Comparison of ENCODE assay signal across 15 cellular contexts in the genomic region with DNA sequence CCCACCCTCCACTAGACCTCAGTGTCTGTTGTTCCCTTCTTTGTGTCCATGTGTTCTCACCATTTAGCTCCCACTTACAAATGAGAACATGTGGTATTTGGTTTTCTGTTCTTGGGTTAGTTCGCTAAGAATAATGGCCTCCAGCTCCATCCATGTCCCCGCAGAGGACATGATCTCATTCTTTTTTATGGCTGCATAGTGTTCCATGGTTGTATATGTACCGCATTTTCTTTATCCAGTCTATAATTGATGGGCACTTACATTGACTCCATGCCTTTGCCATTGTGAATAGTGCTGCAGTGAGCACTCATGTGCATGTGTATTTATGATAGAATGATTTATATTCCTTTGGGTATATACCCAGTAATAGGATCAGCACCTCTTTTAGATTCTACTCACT. TPM values are rescaled to one million over a fixed set of nuclear protein-coding genes. Genes with fewer than 3 reads are reported as not detected.
"Had no signal": no experiment of that assay in that cellular context is flagged by ENCODE, and none has a peak within 500 bp of the region (broad histone marks: within the 10 kb centered on the region; RNA-seq: fewer than 3 reads in every experiment).

No MANE protein-coding gene starts in this region.

RNA-seq across cellular contexts. Expression of a gene that starts 10.9 kb away (rescaled TPM):
- total RNA-seq: activated CD4-positive, alpha-beta memory T cell treated with anti-CD3 and anti-CD28 coated beads, Interleukin-2, amount 10 ng/mL, durations not matched to agents 7 days and 5 days; activated CD4-positive, alpha-beta T cell treated with anti-CD3 and anti-CD28 coated beads for 36 hours; activated CD4-positive, alpha-beta T cell treated with anti-CD3 and anti-CD28 coated beads, Interleukin-2, amount 10 ng/mL, durations not matched to agents 7 days and 5 days; activated CD8-positive, alpha-beta memory T cell treated with anti-CD3 and anti-CD28 coated beads, Interleukin-2, amount 10 ng/mL, durations not matched to agents 7 days and 5 days; activated CD8-positive, alpha-beta T cell treated with anti-CD3 and anti-CD28 coated beads, Interleukin-2, amount 10 ng/mL, durations not matched to agents 7 days and 5 days; activated naive CD4-positive, alpha-beta T cell treated with anti-CD3 and anti-CD28 coated beads, Interleukin-2, amount 50 U/mL, for 72 hours; activated naive CD8-positive, alpha-beta T cell treated with anti-CD3 and anti-CD28 coated beads for 36 hours; activated T-helper 2 cell treated with anti-CD3 and anti-CD28 coated beads, Interferon-gamma antibody, Interleukin-2, Interleukin-4, amounts not matched to agents 10 μg/mL and 5 μg/mL and 100 μg/mL, durations not matched to agents 14 hours and 24 hours and 36 hours; body of pancreas; cardiac septum; cerebellum; T-helper 1 cell treated with Interleukin-12 subunit alpha and Interleukin-12 subunit beta and Interleukin-4 antibody, amounts not matched to agents 30 ng/mL and 1 ng/mL, for 36 hours; T-helper 17 cell; T-helper 2 cell treated with Interferon-gamma antibody and Interleukin-4, amounts not matched to agents 100 ng/mL and 5 ng/mL, for 36 hours had no signal

RNA-seq across cellular contexts. Expression of a gene that starts 40.4 kb away (rescaled TPM):
- total RNA-seq: activated CD4-positive, alpha-beta memory T cell treated with anti-CD3 and anti-CD28 coated beads, Interleukin-2, amount 10 ng/mL, durations not matched to agents 7 days and 5 days; activated CD4-positive, alpha-beta T cell treated with anti-CD3 and anti-CD28 coated beads for 36 hours; activated CD4-positive, alpha-beta T cell treated with anti-CD3 and anti-CD28 coated beads, Interleukin-2, amount 10 ng/mL, durations not matched to agents 7 days and 5 days; activated CD8-positive, alpha-beta memory T cell treated with anti-CD3 and anti-CD28 coated beads, Interleukin-2, amount 10 ng/mL, durations not matched to agents 7 days and 5 days; activated CD8-positive, alpha-beta T cell treated with anti-CD3 and anti-CD28 coated beads, Interleukin-2, amount 10 ng/mL, durations not matched to agents 7 days and 5 days; activated naive CD8-positive, alpha-beta T cell treated with anti-CD3 and anti-CD28 coated beads for 36 hours; activated T-helper 2 cell treated with anti-CD3 and anti-CD28 coated beads, Interferon-gamma antibody, Interleukin-2, Interleukin-4, amounts not matched to agents 10 μg/mL and 5 μg/mL and 100 μg/mL, durations not matched to agents 14 hours and 24 hours and 36 hours; T-helper 1 cell treated with Interleukin-12 subunit alpha and Interleukin-12 subunit beta and Interleukin-4 antibody, amounts not matched to agents 30 ng/mL and 1 ng/mL, for 36 hours; T-helper 17 cell; T-helper 2 cell treated with Interferon-gamma antibody and Interleukin-4, amounts not matched to agents 100 ng/mL and 5 ng/mL, for 36 hours had no signal
- polyA plus RNA-seq: aorta had no signal
